Comparison of ENCODE assay signal across 8 cellular contexts in genomic region chr16:14486520-14487303, GRCh38.
DNase-seq lines count a peak whose midpoint lies in the region; ATAC-seq and TF ChIP-seq lines count a peak whose summit lies in the region.

No MANE protein-coding gene starts in this region.

- H3K79me2 ChIP-seq in Loucy (ENCODE audit: insufficient read depth, low read length), result no peaks in the 10 kb centered on the region

- H3K4me3 ChIP-seq in AG10803 (ENCODE audit: low read length) (peak overlapping the region; percentile 67), Loucy (ENCODE audit: low read length, poor library complexity, severe bottlenecking) (no peak overlapping the region)

- peaks cover 4% of the 10 kb centered on the region; the same call in 1 of the 2 replicates for H3K36me3 ChIP-seq in Loucy (ENCODE audit: insufficient read depth, low read length)

- intact Hi-C loops in Right ventricle myocardium superior (cut with DNase I), result loop anchor here (10.0 kb wide), 1 partner anchor 182 kb away; no protein-coding TSS in a partner anchor
- intact Hi-C loops in posterior vena cava (cut with DNase I), result loop anchor here in 1 of 2 donors (10.0 kb wide), 1 partner anchor 372 kb away; no protein-coding TSS in a partner anchor

- H3K9ac ChIP-seq in Loucy (ENCODE audit: low read depth, low read length, poor library complexity, severe bottlenecking), result no peak overlapping the region

- no peaks in the 10 kb centered on the region for H3F3A ChIP-seq in Loucy (ENCODE audit: low read depth)

- no peaks in the 10 kb centered on the region for H3K9me3 ChIP-seq in Loucy (ENCODE audit: insufficient read depth, low read depth, low read length)

- DNase-seq in AG10803 (ENCODE audit: low read depth) (peak; percentile 97), amniotic stem cell (lab: John Stamatoyannopoulos, UW) (peak; percentile 82), Right ventricle myocardium superior (peak; percentile 84), posterior vena cava (ENCODE audit: low spot score) (peak; percentile 94)
- DNase-seq in central memory CD4-positive, alpha-beta T cell, result no peak
- no peak for DNase-seq in activated naive CD4-positive, alpha-beta T cell treated with anti-CD3 and anti-CD28 coated beads, Interleukin-2, amount 50 U/mL, for 16 hours

- no peaks in the 10 kb centered on the region for H3K4me1 ChIP-seq in Loucy (ENCODE audit: insufficient read depth, low read length, poor library complexity, severe bottlenecking)

- no peak overlapping the region for H2AFZ ChIP-seq in Loucy (ENCODE audit: low read length)

- peak; percentile 90 for ATAC-seq in Right ventricle myocardium superior (ENCODE audit: poor library complexity)
- ATAC-seq in HG02678 (IDR thresholded peaks at IDR 0.05; ENCODE audit: unreplicated experiment), result no peak

- H4K20me1 ChIP-seq in Loucy (ENCODE audit: insufficient read depth, low read length, poor library complexity, severe bottlenecking), result no peaks in the 10 kb centered on the region

- TF ChIP-seq CTCF in AG10803 (conservative IDR thresholded peaks at IDR 0.05; ENCODE audit: low read length) (no peak), Loucy (conservative IDR thresholded peaks at IDR 0.05; ENCODE audit: low read length) (no peak)

- no peaks in the 10 kb centered on the region for H3K27me3 ChIP-seq in Loucy (ENCODE audit: insufficient read depth, low read length, poor library complexity, severe bottlenecking)

- H3K9me2 ChIP-seq in Loucy (replicated peaks; ENCODE audit: low read depth, low read length), result no peaks in the 10 kb centered on the region

- H3K4me2 ChIP-seq in Loucy (ENCODE audit: low read depth, low read length, poor library complexity, severe bottlenecking), result peak overlapping the region; percentile 10

Comparison
In these comparisons a context has a peak if more than half of its experiments do, and no peak if none do; other contexts are left out.
1. DNase-seq: peak in AG10803 (single experiment), amniotic stem cell (single experiment), Right ventricle myocardium superior (single experiment) and posterior vena cava (single experiment); none in central memory CD4-positive, alpha-beta T cell (single experiment) and activated naive CD4-positive, alpha-beta T cell treated with anti-CD3 and anti-CD28 coated beads, Interleukin-2, amount 50 U/mL, for 16 hours (single experiment).